5 cellular contexts compared by ENCODE assay signal in the genomic region with DNA sequence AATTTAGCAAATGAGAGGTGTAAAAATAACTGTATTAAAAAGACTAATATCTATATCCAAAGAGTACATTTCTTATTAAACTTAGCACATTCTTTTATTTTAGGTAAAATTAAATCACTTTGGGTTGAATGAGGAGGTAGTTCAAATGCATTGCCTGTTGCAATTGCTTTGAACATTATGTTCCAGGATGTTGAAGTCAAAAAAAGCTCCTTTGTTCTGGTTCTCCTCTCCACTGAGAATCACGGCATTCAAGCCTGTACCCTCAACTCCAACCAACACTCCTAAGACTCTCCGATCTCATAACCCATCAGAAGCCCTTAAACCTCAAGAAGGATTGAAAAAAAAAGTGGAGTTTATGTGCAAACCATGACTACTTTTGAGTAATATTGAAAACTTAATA.
A peak's percentile ranks its signal among the peaks of the same experiment; 100 is the strongest.
DNase-seq lines count a peak whose midpoint lies in the region; ATAC-seq, FAIRE-seq and TF ChIP-seq lines count a peak whose summit lies in the region.
"Not testable (repeated sequence)": the region's sequence is repeated elsewhere in the genome, so short reads cannot be mapped to it uniquely, and the experiment has no call there.

No MANE protein-coding gene starts in this region.

- not testable (repeated sequence) for DNase-seq in CD8-positive, alpha-beta T cell; OCI-LY7 (ENCODE audit: low spot score); activated naive CD4-positive, alpha-beta T cell treated with anti-CD3 and anti-CD28 coated beads, Interleukin-2, amount 10 ng/mL, durations not matched to agents 7 days and 5 days; endothelial cell of umbilical vein (ENCODE audit: low read depth, low spot score)
- peak in 4 of 9 donors; percentile 1 to 20 (median 16) for DNase-seq in naive thymus-derived CD4-positive, alpha-beta T cell

- peak overlapping the region; percentile 54 for H2AFZ ChIP-seq in OCI-LY7 (ENCODE audit: low read length)
- not testable (repeated sequence) for H2AFZ ChIP-seq in endothelial cell of umbilical vein (ENCODE audit: low read depth, low read length)

- not testable (repeated sequence) for H3K27ac ChIP-seq in CD8-positive, alpha-beta T cell (ENCODE audit: low read depth, low read length); OCI-LY7 (ENCODE audit: low read depth, low read length, poor library complexity, severe bottlenecking); endothelial cell of umbilical vein (ENCODE audit: insufficient read depth, low read depth, low read length); naive thymus-derived CD4-positive, alpha-beta T cell (ENCODE audit: low read depth, low read length)

- peaks cover 11% of the 10 kb centered on the region for H3K4me1 ChIP-seq in CD8-positive, alpha-beta T cell (ENCODE audit: insufficient read depth, low read length)
- H3K4me1 ChIP-seq in OCI-LY7 (ENCODE audit: insufficient read depth, low read length, poor library complexity, severe bottlenecking); endothelial cell of umbilical vein (ENCODE audit: control insufficient read depth, extremely low read depth, insufficient read depth, low read length): not testable (repeated sequence)
- peaks cover 0 to 12% of the 10 kb centered on the region in 2 donors for H3K4me1 ChIP-seq in naive thymus-derived CD4-positive, alpha-beta T cell (ENCODE audit: control insufficient read depth in 2 of 2, insufficient read depth in 2 of 2, low read length in 2 of 2)

- intact Hi-C loops in CD8-positive, alpha-beta T cell (cut with DNase I, micrococcal nuclease); OCI-LY7 (cut with micrococcal nuclease; ENCODE audit: unreplicated experiment); endothelial cell of umbilical vein (cut with micrococcal nuclease); naive thymus-derived CD4-positive, alpha-beta T cell (cut with micrococcal nuclease): not testable (repeated sequence)

- not testable (repeated sequence) for BruUV-seq in OCI-LY7 (replicated peaks; lab: Mats Ljungman, UMichigan); endothelial cell of umbilical vein (replicated peaks; lab: Mats Ljungman, UMichigan)

- not testable (repeated sequence) for H3K27me3 ChIP-seq in CD8-positive, alpha-beta T cell (ENCODE audit: insufficient read depth, low read length); endothelial cell of umbilical vein (ENCODE audit: control insufficient read depth in 2 of 2, insufficient read depth in 2 of 2, low read length in 2 of 2); naive thymus-derived CD4-positive, alpha-beta T cell (ENCODE audit: control insufficient read depth in 2 of 2, insufficient read depth in 2 of 2, low read length in 2 of 2)

- not testable (repeated sequence) for H3K9me2 ChIP-seq in OCI-LY7 (ENCODE audit: insufficient read depth, low read length)

- dilution Hi-C loops in endothelial cell of umbilical vein (cut with MboI; ENCODE audit: extremely low pct_ligation_motif_present, low sequenced_read_pairs) = not testable (repeated sequence)

- not testable (repeated sequence) for H3K27me3 Mint-ChIP-seq in CD8-positive, alpha-beta T cell (ENCODE audit: low read depth); activated naive CD4-positive, alpha-beta T cell treated with anti-CD3 and anti-CD28 coated beads, Interleukin-2, amount 10 ng/mL, durations not matched to agents 7 days and 5 days; naive thymus-derived CD4-positive, alpha-beta T cell

- H3K4me1 Mint-ChIP-seq in CD8-positive, alpha-beta T cell (ENCODE audit: low read depth) = peaks cover 20% of the 10 kb centered on the region
- peaks cover 26% of the 10 kb centered on the region for H3K4me1 Mint-ChIP-seq in activated naive CD4-positive, alpha-beta T cell treated with anti-CD3 and anti-CD28 coated beads, Interleukin-2, amount 10 ng/mL, durations not matched to agents 7 days and 5 days
- H3K4me1 Mint-ChIP-seq in naive thymus-derived CD4-positive, alpha-beta T cell = peaks cover 2 to 47% (median 37%) of the 10 kb centered on the region in 7 donors

- H3K36me3 ChIP-seq in CD8-positive, alpha-beta T cell (ENCODE audit: insufficient read depth, low read length); OCI-LY7 (ENCODE audit: insufficient read depth, low read length); endothelial cell of umbilical vein (ENCODE audit: control insufficient read depth in 2 of 2, extremely low read depth in 1 of 2, insufficient read depth in 2 of 2, low read length in 2 of 2); naive thymus-derived CD4-positive, alpha-beta T cell (ENCODE audit: control insufficient read depth in 2 of 3, insufficient read depth in 3 of 3, low read length in 3 of 3): not testable (repeated sequence)

- not testable (repeated sequence) for TF ChIP-seq CTCF in CD8-positive, alpha-beta T cell (IDR thresholded peaks at IDR 0.05); OCI-LY7 (conservative IDR thresholded peaks at IDR 0.05; ENCODE audit: low read length); endothelial cell of umbilical vein (IDR thresholded peaks at IDR 0.05; ENCODE audit: extremely low read depth in 1 of 2, insufficient read depth in 1 of 2, low read depth in 1 of 2, low read length in 2 of 2)

- H4K20me1 ChIP-seq in OCI-LY7 (ENCODE audit: insufficient read depth, low read length); endothelial cell of umbilical vein (replicated peaks; ENCODE audit: control insufficient read depth, extremely low read depth, insufficient read depth, low read length): not testable (repeated sequence)

- peak; percentile 58 for FAIRE-seq in endothelial cell of umbilical vein (lab: Jason Lieb, UNC)

- POLR2A ChIA-PET in CD8-positive, alpha-beta T cell (lab: Charles Lee); OCI-LY7 (lab: Charles Lee); endothelial cell of umbilical vein (lab: Charles Lee); naive thymus-derived CD4-positive, alpha-beta T cell (lab: Charles Lee): not testable (repeated sequence)

- H3K9me1 ChIP-seq in endothelial cell of umbilical vein (replicated peaks; ENCODE audit: control insufficient read depth, extremely low read depth, insufficient read depth, low read length) = not testable (repeated sequence)

- not testable (repeated sequence) for H3K79me2 ChIP-seq in OCI-LY7 (ENCODE audit: insufficient read depth, low read depth, low read length); endothelial cell of umbilical vein (ENCODE audit: control insufficient read depth, insufficient read depth, low read length)

- CTCF ChIA-PET in CD8-positive, alpha-beta T cell (lab: Charles Lee); OCI-LY7 (lab: Charles Lee; ENCODE audit: unreplicated experiment); activated naive CD4-positive, alpha-beta T cell treated with anti-CD3 and anti-CD28 coated beads, Interleukin-2, amount 10 ng/mL, durations not matched to agents 7 days and 5 days (lab: Charles Lee); endothelial cell of umbilical vein (lab: Charles Lee); naive thymus-derived CD4-positive, alpha-beta T cell (lab: Charles Lee): not testable (repeated sequence)

- not testable (repeated sequence) for H3K9me3 Mint-ChIP-seq in CD8-positive, alpha-beta T cell
- peaks cover 12% of the 10 kb centered on the region for H3K9me3 Mint-ChIP-seq in activated naive CD4-positive, alpha-beta T cell treated with anti-CD3 and anti-CD28 coated beads, Interleukin-2, amount 10 ng/mL, durations not matched to agents 7 days and 5 days
- H3K9me3 Mint-ChIP-seq in naive thymus-derived CD4-positive, alpha-beta T cell = peaks cover 0 to 13% (median 0%) of the 10 kb centered on the region in 11 donors

- H3K27ac Mint-ChIP-seq in CD8-positive, alpha-beta T cell = not testable (repeated sequence)
- H3K27ac Mint-ChIP-seq in activated naive CD4-positive, alpha-beta T cell treated with anti-CD3 and anti-CD28 coated beads, Interleukin-2, amount 10 ng/mL, durations not matched to agents 7 days and 5 days = peak overlapping the region; percentile 22
- peak overlapping the region in 3 of 9 donors; percentile 2 to 66 (median 16) for H3K27ac Mint-ChIP-seq in naive thymus-derived CD4-positive, alpha-beta T cell

- H3K4me2 ChIP-seq in OCI-LY7 (ENCODE audit: low read length); endothelial cell of umbilical vein (ENCODE audit: insufficient read depth, low read length): not testable (repeated sequence)

- not testable (repeated sequence) for H3K9ac ChIP-seq in endothelial cell of umbilical vein (replicated peaks; ENCODE audit: extremely low read depth, insufficient read depth, low read length)

- H3K4me3 Mint-ChIP-seq in CD8-positive, alpha-beta T cell = peak overlapping the region; percentile 23
- H3K4me3 Mint-ChIP-seq in activated naive CD4-positive, alpha-beta T cell treated with anti-CD3 and anti-CD28 coated beads, Interleukin-2, amount 10 ng/mL, durations not matched to agents 7 days and 5 days = not testable (repeated sequence)
- peak overlapping the region in 6 of 10 donors; percentile 31 to 70 (median 50) for H3K4me3 Mint-ChIP-seq in naive thymus-derived CD4-positive, alpha-beta T cell

- ATAC-seq in CD8-positive, alpha-beta T cell; naive thymus-derived CD4-positive, alpha-beta T cell: not testable (repeated sequence)

- not testable (repeated sequence) for H3K36me3 Mint-ChIP-seq in CD8-positive, alpha-beta T cell; activated naive CD4-positive, alpha-beta T cell treated with anti-CD3 and anti-CD28 coated beads, Interleukin-2, amount 10 ng/mL, durations not matched to agents 7 days and 5 days; naive thymus-derived CD4-positive, alpha-beta T cell

- not testable (repeated sequence) for H3K9me3 ChIP-seq in CD8-positive, alpha-beta T cell (ENCODE audit: low read length); OCI-LY7 (ENCODE audit: low read length); endothelial cell of umbilical vein (replicated peaks; ENCODE audit: control insufficient read depth, insufficient read depth, low read length); naive thymus-derived CD4-positive, alpha-beta T cell (ENCODE audit: control insufficient read depth in 2 of 3, low read length in 3 of 3)

- H3K4me3 ChIP-seq in CD8-positive, alpha-beta T cell (ENCODE audit: low read depth, low read length); OCI-LY7 (ENCODE audit: low read depth, low read length, poor library complexity, severe bottlenecking); endothelial cell of umbilical vein (replicated peaks in 1 of 3; ENCODE audit: insufficient read depth in 1 of 3, low read depth in 1 of 3, low read length in 3 of 3); naive thymus-derived CD4-positive, alpha-beta T cell (ENCODE audit: low read length): not testable (repeated sequence)

- not testable (repeated sequence) for TF ChIP-seq POLR2A in endothelial cell of umbilical vein (IDR thresholded peaks at IDR 0.05; ENCODE audit: low read depth, low read length)
